ENCODE assay signal across 1 cellular context in genomic region chr3:101852983-101853382, GRCh38.
TF ChIP-seq lines count a peak whose summit lies in the region.

No MANE protein-coding gene starts in this region.

TF ChIP-seq in SK-N-SH, 30 proteins besides CTCF, POLR2A, EP300 and RAD21 (continued from another document):
- TF ChIP-seq ZBTB33 (IDR thresholded peaks at IDR 0.05; ENCODE audit: borderline replicate concordance, low read depth) (no peak), JUND (IDR thresholded peaks at IDR 0.05) (no peak), EZH2phosphoT487 (IDR thresholded peaks at IDR 0.05; ENCODE audit: borderline replicate concordance, low read depth) (no peak)
